1 cellular context compared by ENCODE assay signal in genomic region chr19:39516270-39516669, GRCh38.
TF ChIP-seq lines count a peak whose summit lies in the region.

No MANE protein-coding gene starts in this region.

TF ChIP-seq in GM23338, 12 proteins besides CTCF, POLR2A, EP300 and RAD21:
- no peak for TF ChIP-seq EZH2phosphoT487 (IDR thresholded peaks at IDR 0.05; ENCODE audit: unreplicated experiment)
- TF ChIP-seq POLR2AphosphoS5 (IDR thresholded peaks at IDR 0.05; ENCODE audit: low read depth): no peak
- no peak for TF ChIP-seq JUNB (IDR thresholded peaks at IDR 0.05; ENCODE audit: unreplicated experiment)
- no peak for TF ChIP-seq EZH2 (IDR thresholded peaks at IDR 0.05; ENCODE audit: low read depth, unreplicated experiment)
- no peak for TF ChIP-seq CREB1 (CRISPR knock-in tag; IDR thresholded peaks at IDR 0.05; ENCODE audit: low read depth)
- no peak for TF ChIP-seq ZNF462 (CRISPR knock-in tag; IDR thresholded peaks at IDR 0.05)
TF ChIP-seq in GM23338: peak in this region for 0.
